ENCODE assay signal across 9 cellular contexts in genomic region chr1:109669949-109670302, GRCh38. TPM values are rescaled to one million over a fixed set of nuclear protein-coding genes. Genes with fewer than 3 reads are reported as not detected.
A peak's percentile ranks its signal among the peaks of the same experiment; 100 is the strongest.
DNase-seq lines count a peak whose midpoint lies in the region; ATAC-seq and TF ChIP-seq lines count a peak whose summit lies in the region.
"Not testable (repeated sequence)": the region's sequence is repeated elsewhere in the genome, so short reads cannot be mapped to it uniquely, and the experiment has no call there.
"Had no signal": no experiment of that assay in that cellular context is flagged by ENCODE, and none has a peak within 500 bp of the region (broad histone marks: within the 10 kb centered on the region; RNA-seq: fewer than 3 reads in every experiment).

No MANE protein-coding gene starts in this region.

- H3K4me1 Mint-ChIP-seq in CD14-positive monocyte (peaks cover 22% of the 10 kb centered on the region), nephron progenitor cell (peaks cover 25% of the 10 kb centered on the region)
- peaks cover 18% of the 10 kb centered on the region for H3K4me1 Mint-ChIP-seq in activated CD4-positive, alpha-beta T cell treated with anti-CD3 and anti-CD28 coated beads for 36 hours
- peaks cover 20% of the 10 kb centered on the region for H3K4me1 Mint-ChIP-seq in activated T-cell treated with anti-CD3 and anti-CD28 coated beads, Interleukin-2, amount 50 U/mL, for 72 hours (ENCODE audit: low read depth)
- H3K4me1 Mint-ChIP-seq in activated naive CD8-positive, alpha-beta T cell treated with anti-CD3 and anti-CD28 coated beads, Interleukin-2, amount 50 U/mL, for 24 hours, result peaks cover 21% of the 10 kb centered on the region

- not testable (repeated sequence) for H3K4me3 ChIP-seq in H7 (ENCODE audit: insufficient read depth, low read depth, low read length)

- not testable (repeated sequence) for TF ChIP-seq CTCF in CD14-positive monocyte (IDR thresholded peaks at IDR 0.05); nephron progenitor cell (IDR thresholded peaks at IDR 0.05)

- not testable (repeated sequence) for H3K27me3 ChIP-seq in H7 (ENCODE audit: control insufficient read depth, insufficient read depth, low read length)

- peak overlapping the region; percentile 51 to 76 for H3K4me3 Mint-ChIP-seq in CD14-positive monocyte
- H3K4me3 Mint-ChIP-seq in activated CD4-positive, alpha-beta T cell treated with anti-CD3 and anti-CD28 coated beads for 36 hours, result peak overlapping the region; percentile 50
- peak overlapping the region; percentile 64 to 77 for H3K4me3 Mint-ChIP-seq in activated T-cell treated with anti-CD3 and anti-CD28 coated beads, Interleukin-2, amount 50 U/mL, for 72 hours
- peak overlapping the region; percentile 44 for H3K4me3 Mint-ChIP-seq in activated naive CD8-positive, alpha-beta T cell treated with anti-CD3 and anti-CD28 coated beads, Interleukin-2, amount 50 U/mL, for 24 hours
- peak overlapping the region; percentile 70 for H3K4me3 Mint-ChIP-seq in nephron progenitor cell

- intact Hi-C loops in CD14-positive monocyte (cut with micrococcal nuclease); activated CD4-positive, alpha-beta T cell treated with anti-CD3 and anti-CD28 coated beads for 36 hours (cut with DNase I, micrococcal nuclease): not testable (repeated sequence)

- ATAC-seq in activated CD4-positive, alpha-beta T cell treated with anti-CD3 and anti-CD28 coated beads for 36 hours; activated T-cell treated with anti-CD3 and anti-CD28 coated beads, Interleukin-2, amount 50 U/mL, for 72 hours (replicated peaks in 1 of 2); activated naive CD8-positive, alpha-beta T cell treated with anti-CD3 and anti-CD28 coated beads, Interleukin-2, amount 50 U/mL, for 24 hours: not testable (repeated sequence)

- POLR2A ChIA-PET in activated CD4-positive, alpha-beta T cell treated with anti-CD3 and anti-CD28 coated beads for 36 hours (lab: Charles Lee), result not testable (repeated sequence)

- peaks cover 3 to 10% (median 4%) of the 10 kb centered on the region in 3 donors for H3K27me3 Mint-ChIP-seq in CD14-positive monocyte (ENCODE audit: low read depth in 3 of 3)
- H3K27me3 Mint-ChIP-seq in activated CD4-positive, alpha-beta T cell treated with anti-CD3 and anti-CD28 coated beads for 36 hours; activated T-cell treated with anti-CD3 and anti-CD28 coated beads, Interleukin-2, amount 50 U/mL, for 72 hours (ENCODE audit: low read depth); activated naive CD8-positive, alpha-beta T cell treated with anti-CD3 and anti-CD28 coated beads, Interleukin-2, amount 50 U/mL, for 24 hours; nephron progenitor cell (ENCODE audit: low read depth, poor library complexity): not testable (repeated sequence)

- H3K27ac Mint-ChIP-seq in CD14-positive monocyte; activated T-cell treated with anti-CD3 and anti-CD28 coated beads, Interleukin-2, amount 50 U/mL, for 72 hours: not testable (repeated sequence)
- H3K27ac Mint-ChIP-seq in activated CD4-positive, alpha-beta T cell treated with anti-CD3 and anti-CD28 coated beads for 36 hours, result peak overlapping the region; percentile 35
- H3K27ac Mint-ChIP-seq in activated naive CD8-positive, alpha-beta T cell treated with anti-CD3 and anti-CD28 coated beads, Interleukin-2, amount 50 U/mL, for 24 hours, result peak overlapping the region; percentile 4
- H3K27ac Mint-ChIP-seq in nephron progenitor cell, result peak overlapping the region; percentile 40

- CTCF ChIA-PET in activated CD4-positive, alpha-beta T cell treated with anti-CD3 and anti-CD28 coated beads for 36 hours (lab: Charles Lee), result interaction anchor here (0.8 to 1.2 kb wide), 5 partner anchors 18 to 337 kb away, joined by 3 to 5 read pairs (median 4); partner anchors contain the start of gene GSTM1

- not testable (repeated sequence) for H3K36me3 Mint-ChIP-seq in CD14-positive monocyte; activated CD4-positive, alpha-beta T cell treated with anti-CD3 and anti-CD28 coated beads for 36 hours (ENCODE audit: low read depth); activated T-cell treated with anti-CD3 and anti-CD28 coated beads, Interleukin-2, amount 50 U/mL, for 72 hours (ENCODE audit: insufficient read depth in 2 of 2); activated naive CD8-positive, alpha-beta T cell treated with anti-CD3 and anti-CD28 coated beads, Interleukin-2, amount 50 U/mL, for 24 hours (ENCODE audit: low read depth)
- H3K36me3 Mint-ChIP-seq in nephron progenitor cell (ENCODE audit: low read depth), result peaks cover 32% of the 10 kb centered on the region

- not testable (repeated sequence) for DNase-seq in CD14-positive monocyte (ENCODE audit: low spot score); activated CD4-positive, alpha-beta T cell treated with anti-CD3 and anti-CD28 coated beads for 36 hours; activated T-cell treated with anti-CD3 and anti-CD28 coated beads, Interleukin-2, amount 50 U/mL, for 72 hours; activated naive CD8-positive, alpha-beta T cell treated with anti-CD3 and anti-CD28 coated beads, Interleukin-2, amount 50 U/mL, for 24 hours; nephron progenitor cell
- DNase-seq in H7 (peak; percentile 48), kidney tubule cell (ENCODE audit: low spot score) (peak; percentile 0)

- H3K9me3 Mint-ChIP-seq in CD14-positive monocyte; activated CD4-positive, alpha-beta T cell treated with anti-CD3 and anti-CD28 coated beads for 36 hours (ENCODE audit: low read depth); activated T-cell treated with anti-CD3 and anti-CD28 coated beads, Interleukin-2, amount 50 U/mL, for 72 hours; activated naive CD8-positive, alpha-beta T cell treated with anti-CD3 and anti-CD28 coated beads, Interleukin-2, amount 50 U/mL, for 24 hours; nephron progenitor cell: not testable (repeated sequence)

- H3K36me3 ChIP-seq in H7 (replicated peaks; ENCODE audit: control insufficient read depth, insufficient read depth, low read length), result not testable (repeated sequence)

RNA-seq across cellular contexts. Expression of gene GSTM2, which starts 2.1 kb away (rescaled TPM):
- 1 to 10 TPM; 1.5 to 6.3 TPM for polyA plus RNA-seq in CD14-positive monocyte
- total RNA-seq in H7 (2014; rRNA removed; shearing (Covaris generic)), result 10.8 and 17.7 TPM in 2 replicates
- 10 to 100 TPM; 18.7 to 23.9 TPM for total RNA-seq in activated CD4-positive, alpha-beta T cell treated with anti-CD3 and anti-CD28 coated beads for 36 hours
- 10 to 100 TPM; 40.2 to 41.9 TPM for total RNA-seq in activated T-cell treated with anti-CD3 and anti-CD28 coated beads, Interleukin-2, amount 50 U/mL, for 72 hours

RNA-seq across cellular contexts. Expression of gene GSTM4, which starts 14.0 kb away (rescaled TPM):
- 10 to 100 TPM; 11.9 to 15.9 TPM for polyA plus RNA-seq in CD14-positive monocyte
- 31.2 and 43.2 TPM in 2 replicates for total RNA-seq in H7 (2014; rRNA removed; shearing (Covaris generic))
- 10 to 100 TPM; 18.1 to 20.6 TPM for total RNA-seq in activated CD4-positive, alpha-beta T cell treated with anti-CD3 and anti-CD28 coated beads for 36 hours
- total RNA-seq in activated T-cell treated with anti-CD3 and anti-CD28 coated beads, Interleukin-2, amount 50 U/mL, for 72 hours, result 10 to 100 TPM; 23.5 to 31.1 TPM

RNA-seq across cellular contexts. Expression of gene GSTM1, which starts 17.7 kb away (rescaled TPM):
- 10 to 100 TPM; 13.5 to 27.7 TPM for polyA plus RNA-seq in CD14-positive monocyte
- not detected in 2 replicates for total RNA-seq in H7 (2014; rRNA removed; shearing (Covaris generic))
- 100 to 1,000 TPM in 1 of 2 experiments, 10 to 100 TPM in 1; 94.0 to 116 TPM for total RNA-seq in activated CD4-positive, alpha-beta T cell treated with anti-CD3 and anti-CD28 coated beads for 36 hours
- total RNA-seq in activated T-cell treated with anti-CD3 and anti-CD28 coated beads, Interleukin-2, amount 50 U/mL, for 72 hours, result 10 to 100 TPM; 37.2 to 60.6 TPM
- total RNA-seq: A172, Right ventricle myocardium inferior had no signal

RNA-seq across cellular contexts. Expression of gene GSTM5, which starts 42.1 kb away (rescaled TPM):
- polyA plus RNA-seq in CD14-positive monocyte, result not detected
- not detected in 2 replicates for total RNA-seq in H7 (2014; rRNA removed; shearing (Covaris generic))
- under 1 TPM; 0.25 to 0.54 TPM for total RNA-seq in activated CD4-positive, alpha-beta T cell treated with anti-CD3 and anti-CD28 coated beads for 36 hours
- 1 to 10 TPM in 1 of 2 donors, under 1 TPM in 1; 0.81 to 1.0 TPM for total RNA-seq in activated T-cell treated with anti-CD3 and anti-CD28 coated beads, Interleukin-2, amount 50 U/mL, for 72 hours

RNA-seq across cellular contexts. Expression of gene AMPD2, which starts 50.3 kb away (rescaled TPM):
- 100 to 1,000 TPM in 1 of 2 donors, 10 to 100 TPM in 1; 75.0 to 117 TPM for polyA plus RNA-seq in CD14-positive monocyte
- total RNA-seq in H7 (2014; rRNA removed; shearing (Covaris generic)), result 78.0 and 83.7 TPM in 2 replicates
- 10 to 100 TPM; 73.5 to 99.5 TPM for total RNA-seq in activated CD4-positive, alpha-beta T cell treated with anti-CD3 and anti-CD28 coated beads for 36 hours
- total RNA-seq in activated T-cell treated with anti-CD3 and anti-CD28 coated beads, Interleukin-2, amount 50 U/mL, for 72 hours, result 10 to 100 TPM; 64.0 to 79.2 TPM

Comparison
In these comparisons a context has a peak if more than half of its experiments do, and no peak if none do; other contexts are left out.
1. RNA of gene GSTM1, which starts 17.7 kb away (total RNA-seq): 94.0 to 116 TPM in activated CD4-positive, alpha-beta T cell treated with anti-CD3 and anti-CD28 coated beads for 36 hours and 37.2 to 60.6 TPM in activated T-cell treated with anti-CD3 and anti-CD28 coated beads, Interleukin-2, amount 50 U/mL, for 72 hours; not detected in H7; every median in the first group is over 10 times any median in the second.
2. Peak in every context shown above with its lines, with median percentiles within 50 percentile points of each other: H3K4me3 Mint-ChIP-seq.